In the genomic region with DNA sequence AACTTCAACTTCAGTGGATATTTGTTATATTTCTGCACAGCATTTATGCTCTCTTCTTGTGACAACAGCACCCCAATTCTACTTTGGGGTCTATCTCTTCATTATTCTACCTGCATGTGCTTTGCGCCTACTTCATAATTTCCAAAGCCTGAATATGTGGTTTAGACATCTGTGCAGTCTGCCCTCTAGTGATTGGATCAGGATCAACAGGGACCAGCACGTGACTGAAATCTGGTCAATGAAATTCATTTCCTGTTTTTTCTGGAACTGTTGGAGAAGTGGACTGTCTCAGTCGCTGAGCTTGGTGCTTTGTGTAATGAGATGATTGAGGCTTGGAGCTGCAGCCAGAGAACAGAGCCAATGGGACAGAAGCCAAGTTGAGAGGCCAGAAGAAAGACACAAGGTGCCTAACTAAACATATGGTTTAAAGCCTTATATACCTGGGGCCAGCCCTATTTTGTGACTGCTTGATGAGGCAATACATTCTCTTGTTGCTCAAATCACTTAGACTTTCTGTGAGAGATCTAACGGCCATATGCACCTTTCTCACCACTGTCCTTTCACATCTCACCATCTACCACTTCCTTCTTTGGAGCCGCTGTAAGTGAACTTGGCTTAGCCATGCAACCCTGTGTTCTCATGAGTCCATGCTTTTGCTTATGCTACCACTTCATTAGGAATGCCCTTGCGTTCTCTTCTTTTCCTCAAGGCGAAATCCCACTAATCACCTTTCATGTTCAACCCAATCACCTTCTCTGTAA, we compare ENCODE assay signal across 9 cellular contexts.
DNase-seq lines count a peak whose midpoint lies in the region; ATAC-seq and TF ChIP-seq lines count a peak whose summit lies in the region.
"Had no signal": no experiment of that assay in that cellular context is flagged by ENCODE, and none has a peak within 500 bp of the region (broad histone marks: within the 10 kb centered on the region; RNA-seq: fewer than 3 reads in every experiment).

No MANE protein-coding gene starts in this region.

- POLR2A ChIA-PET in MCF 10A (lab: Yijun Ruan, JAX) = interaction anchor here (1.1 kb wide), 1 partner anchor 16 kb away, joined by 3 read pairs; no protein-coding TSS in a partner anchor
- POLR2A ChIA-PET in activated CD8-positive, alpha-beta T cell treated with anti-CD3 and anti-CD28 coated beads for 36 hours (lab: Charles Lee) = no interaction called here
- POLR2A ChIA-PET in naive thymus-derived CD4-positive, alpha-beta T cell (lab: Charles Lee) = no interaction called here

- TF ChIP-seq CTCF in MCF 10A (IDR thresholded peaks at IDR 0.05; ENCODE audit: unreplicated experiment) = peak; percentile 23
- no peak for TF ChIP-seq CTCF in breast epithelium (IDR thresholded peaks at IDR 0.05)
- peak; percentile 40 for TF ChIP-seq CTCF in activated CD8-positive, alpha-beta T cell treated with anti-CD3 and anti-CD28 coated beads for 36 hours (IDR thresholded peaks at IDR 0.05)
- TF ChIP-seq CTCF in stomach (IDR thresholded peaks at IDR 0.05) = no peak

- no peaks in the 10 kb centered on the region for H3K4me1 Mint-ChIP-seq in MCF 10A (ENCODE audit: insufficient read depth, unreplicated experiment)
- peaks cover 5% of the 10 kb centered on the region for H3K4me1 Mint-ChIP-seq in activated CD8-positive, alpha-beta T cell treated with anti-CD3 and anti-CD28 coated beads for 36 hours (ENCODE audit: low read depth)
- peaks cover 0 to 7% (median 0%) of the 10 kb centered on the region in 7 donors for H3K4me1 Mint-ChIP-seq in naive thymus-derived CD4-positive, alpha-beta T cell

- no peaks in the 10 kb centered on the region for H3K9me3 Mint-ChIP-seq in MCF 10A (ENCODE audit: unreplicated experiment)
- no peaks in the 10 kb centered on the region for H3K9me3 Mint-ChIP-seq in activated CD8-positive, alpha-beta T cell treated with anti-CD3 and anti-CD28 coated beads for 36 hours
- H3K9me3 Mint-ChIP-seq in naive thymus-derived CD4-positive, alpha-beta T cell = peaks cover 0 to 2% (median 0%) of the 10 kb centered on the region in 11 donors

- no peak overlapping the region for H3K27ac Mint-ChIP-seq in MCF 10A (ENCODE audit: low read depth, unreplicated experiment)
- no peak overlapping the region for H3K27ac Mint-ChIP-seq in activated CD8-positive, alpha-beta T cell treated with anti-CD3 and anti-CD28 coated beads for 36 hours
- peak overlapping the region in 1 of 9 donors; percentile 24 for H3K27ac Mint-ChIP-seq in naive thymus-derived CD4-positive, alpha-beta T cell
- H3K27ac Mint-ChIP-seq: activated naive CD8-positive, alpha-beta T cell treated with anti-CD3 and anti-CD28 coated beads, Interleukin-2, amount 10 ng/mL, durations not matched to agents 7 days and 5 days had no signal

- DNase-seq in MCF 10A (ENCODE audit: unreplicated experiment) = peak; percentile 44
- no peak for DNase-seq in breast epithelium (ENCODE audit: low spot score in 2 of 2)
- peak; percentile 40 to 49 for DNase-seq in Kasumi-1 (lab: John Stamatoyannopoulos, UW)
- DNase-seq in activated CD8-positive, alpha-beta T cell treated with anti-CD3 and anti-CD28 coated beads for 36 hours = peak; percentile 29
- peak in 1 of 9 donors; percentile 4 for DNase-seq in naive thymus-derived CD4-positive, alpha-beta T cell
- DNase-seq in NCI-H1105 (lab: John Stamatoyannopoulos, UW) = no peak
- DNase-seq in stomach = no peak
- DNase-seq: activated naive CD8-positive, alpha-beta T cell treated with anti-CD3 and anti-CD28 coated beads, Interleukin-2, amount 10 ng/mL, durations not matched to agents 7 days and 5 days had no signal

- ATAC-seq in activated CD8-positive, alpha-beta T cell treated with anti-CD3 and anti-CD28 coated beads for 36 hours = peak; percentile 51
- ATAC-seq in naive thymus-derived CD4-positive, alpha-beta T cell = peak; percentile 34
- no peak for ATAC-seq in HG02981 (IDR thresholded peaks at IDR 0.05; ENCODE audit: unreplicated experiment)

- H3K4me1 ChIP-seq in breast epithelium (no peaks in the 10 kb centered on the region), stomach (peaks cover 0 to 14% (median 11%) of the 10 kb centered on the region in 4 donors)
- H3K4me1 ChIP-seq in naive thymus-derived CD4-positive, alpha-beta T cell (ENCODE audit: control insufficient read depth in 2 of 2, insufficient read depth in 2 of 2, low read length in 2 of 2) = no peaks in the 10 kb centered on the region

- no peak overlapping the region for H3K4me3 ChIP-seq in breast epithelium
- no peak overlapping the region for H3K4me3 ChIP-seq in naive thymus-derived CD4-positive, alpha-beta T cell (ENCODE audit: low read length)
- no peak overlapping the region for H3K4me3 ChIP-seq in stomach

- no peak overlapping the region for H3K27ac ChIP-seq in breast epithelium
- no peak overlapping the region for H3K27ac ChIP-seq in naive thymus-derived CD4-positive, alpha-beta T cell (ENCODE audit: low read depth, low read length)
- no peak overlapping the region for H3K27ac ChIP-seq in stomach

- no peaks in the 10 kb centered on the region for H3K36me3 ChIP-seq in breast epithelium
- no peaks in the 10 kb centered on the region for H3K36me3 ChIP-seq in naive thymus-derived CD4-positive, alpha-beta T cell (ENCODE audit: control insufficient read depth in 2 of 3, insufficient read depth in 3 of 3, low read length in 3 of 3)
- no peaks in the 10 kb centered on the region for H3K36me3 ChIP-seq in stomach

- H3K4me3 Mint-ChIP-seq in MCF 10A (ENCODE audit: unreplicated experiment) = no peak overlapping the region
- H3K4me3 Mint-ChIP-seq in activated CD8-positive, alpha-beta T cell treated with anti-CD3 and anti-CD28 coated beads for 36 hours = no peak overlapping the region
- H3K4me3 Mint-ChIP-seq in naive thymus-derived CD4-positive, alpha-beta T cell = no peak overlapping the region
- H3K4me3 Mint-ChIP-seq: activated naive CD8-positive, alpha-beta T cell treated with anti-CD3 and anti-CD28 coated beads, Interleukin-2, amount 10 ng/mL, durations not matched to agents 7 days and 5 days had no signal

- no TSS peak for BruUV-seq in MCF 10A (replicated peaks; lab: Mats Ljungman, UMichigan)

- H3K27me3 Mint-ChIP-seq in MCF 10A (ENCODE audit: insufficient read depth, unreplicated experiment) = no peaks in the 10 kb centered on the region
- H3K27me3 Mint-ChIP-seq in activated CD8-positive, alpha-beta T cell treated with anti-CD3 and anti-CD28 coated beads for 36 hours = no peaks in the 10 kb centered on the region
- H3K27me3 Mint-ChIP-seq in naive thymus-derived CD4-positive, alpha-beta T cell = peaks cover 0 to 9% (median 0%) of the 10 kb centered on the region in 5 donors

- CTCF ChIA-PET in MCF 10A (lab: Yijun Ruan, JAX) = interaction anchor here (0.6 to 3.6 kb wide), 16 partner anchors 10 to 466 kb away, joined by 3 to 23 read pairs (median 4); no protein-coding TSS in a partner anchor
- CTCF ChIA-PET in activated CD8-positive, alpha-beta T cell treated with anti-CD3 and anti-CD28 coated beads for 36 hours (lab: Charles Lee) = interaction anchor here (0.6 to 1.4 kb wide), 7 partner anchors 11 to 202 kb away, joined by 3 to 6 read pairs (median 3); no protein-coding TSS in a partner anchor
- CTCF ChIA-PET in naive thymus-derived CD4-positive, alpha-beta T cell (lab: Charles Lee) = no interaction called here

- TF ChIP-seq POLR2A in breast epithelium (IDR thresholded peaks at IDR 0.05) (no peak), stomach (IDR thresholded peaks at IDR 0.05) (no peak)

- intact Hi-C loops in MCF 10A (cut with micrococcal nuclease) = loop anchor here (5.0 kb wide), 1 partner anchor 405 kb away; no protein-coding TSS in a partner anchor
- intact Hi-C loops in breast epithelium (cut with DNase I; ENCODE audit: low total_unique reads) = no loop called here
- intact Hi-C loops in activated CD8-positive, alpha-beta T cell treated with anti-CD3 and anti-CD28 coated beads for 36 hours (cut with micrococcal nuclease) = no loop called here
- intact Hi-C loops in naive thymus-derived CD4-positive, alpha-beta T cell (cut with micrococcal nuclease) = loop anchor here in 1 of 2 donors (5.0 kb wide), 1 partner anchor 405 kb away; no protein-coding TSS in a partner anchor
- intact Hi-C loops in stomach (cut with DNase I; ENCODE audit: low total_unique reads) = no loop called here

- no peaks in the 10 kb centered on the region for H3K36me3 Mint-ChIP-seq in MCF 10A (ENCODE audit: insufficient read depth, unreplicated experiment)
- H3K36me3 Mint-ChIP-seq in activated CD8-positive, alpha-beta T cell treated with anti-CD3 and anti-CD28 coated beads for 36 hours (ENCODE audit: low read depth) = no peaks in the 10 kb centered on the region
- H3K36me3 Mint-ChIP-seq in naive thymus-derived CD4-positive, alpha-beta T cell = no peaks in the 10 kb centered on the region
- H3K36me3 Mint-ChIP-seq: activated naive CD8-positive, alpha-beta T cell treated with anti-CD3 and anti-CD28 coated beads, Interleukin-2, amount 10 ng/mL, durations not matched to agents 7 days and 5 days had no signal

- no peak for TF ChIP-seq EP300 in stomach (IDR thresholded peaks at IDR 0.05)

- H3K27me3 ChIP-seq in breast epithelium (no peaks in the 10 kb centered on the region), stomach (no peaks in the 10 kb centered on the region)
- H3K27me3 ChIP-seq in naive thymus-derived CD4-positive, alpha-beta T cell (ENCODE audit: control insufficient read depth in 2 of 2, insufficient read depth in 2 of 2, low read length in 2 of 2) = no peaks in the 10 kb centered on the region

- 70 to 73% (median 72%) methylated on average over 7 of the region's 7 CpGs for WGBS in stomach, 5 donors

- H3K9me3 ChIP-seq in breast epithelium (no peaks in the 10 kb centered on the region), stomach (no peaks in the 10 kb centered on the region)
- no peaks in the 10 kb centered on the region for H3K9me3 ChIP-seq in naive thymus-derived CD4-positive, alpha-beta T cell (ENCODE audit: control insufficient read depth in 2 of 3, low read length in 3 of 3)

Comparison
In these comparisons a context has a peak if more than half of its experiments do, and no peak if none do; other contexts are left out.
1. DNase-seq: peak in MCF 10A (single experiment), Kasumi-1 (2 of 2) and activated CD8-positive, alpha-beta T cell treated with anti-CD3 and anti-CD28 coated beads for 36 hours (single experiment); none in breast epithelium (0 of 2), NCI-H1105 (single experiment) and stomach (single experiment).
2. CTCF ChIP-seq: peak in MCF 10A (single experiment) and activated CD8-positive, alpha-beta T cell treated with anti-CD3 and anti-CD28 coated beads for 36 hours (single experiment); none in breast epithelium (0 of 3) and stomach (0 of 7).